17 cellular contexts compared by ENCODE assay signal in the genomic region with DNA sequence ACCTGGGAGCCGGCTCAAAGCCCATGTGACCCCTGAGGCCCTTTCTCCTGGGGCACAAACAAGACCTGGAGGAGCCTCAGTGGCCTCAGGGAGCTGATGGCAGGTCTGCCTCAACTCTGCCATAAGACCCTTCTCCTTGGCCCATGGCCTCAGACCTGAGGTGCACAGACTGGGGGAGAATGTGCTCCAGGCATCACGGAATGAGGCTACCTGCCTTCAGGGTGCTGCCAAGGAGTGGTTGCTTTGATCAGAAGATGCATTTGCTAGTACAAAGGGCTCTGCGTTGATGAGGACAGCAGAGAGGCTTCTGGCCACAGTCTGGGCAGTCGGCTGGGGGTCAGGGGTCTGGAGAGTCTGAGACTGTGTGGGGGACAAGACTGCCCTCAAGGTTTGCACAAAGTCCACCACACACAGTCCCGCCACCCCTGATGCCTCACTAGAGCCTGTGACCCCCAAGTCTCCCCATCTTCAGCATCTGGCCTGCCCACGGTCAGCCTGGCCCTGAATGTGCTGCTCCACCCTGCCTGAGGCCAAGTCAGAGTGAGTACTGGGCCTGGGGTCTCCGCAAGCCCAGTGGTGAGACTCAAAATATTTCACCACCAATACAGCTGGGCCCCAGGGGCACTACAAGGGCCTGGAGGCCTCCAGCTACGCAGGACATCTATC. TPM values are rescaled to one million over a fixed set of nuclear protein-coding genes. Genes with fewer than 3 reads are reported as not detected.
DNase-seq lines count a peak whose midpoint lies in the region; TF ChIP-seq lines count a peak whose summit lies in the region.
"Had no signal": no experiment of that assay in that cellular context is flagged by ENCODE, and none has a peak within 500 bp of the region (broad histone marks: within the 10 kb centered on the region; RNA-seq: fewer than 3 reads in every experiment).

No MANE protein-coding gene starts in this region.

- H3K27ac ChIP-seq in osteoblast (ENCODE audit: low read depth, low read length), result no peak overlapping the region
- H3K27ac ChIP-seq: HL-60, PC-9 had no signal

- H4K20me1 ChIP-seq in osteoblast (ENCODE audit: insufficient read depth, low read length), result no peaks in the 10 kb centered on the region

- no peak overlapping the region for H3K4me2 ChIP-seq in osteoblast (ENCODE audit: insufficient read depth, low read length)
- H3K4me2 ChIP-seq: PC-9 had no signal

- peak; percentile 56 for DNase-seq in activated effector memory CD4-positive, alpha-beta T cell treated with anti-CD3 and anti-CD28 coated beads, Interleukin-2, amount 50 U/mL, for 16 hours
- no peak for DNase-seq in activated effector memory CD4-positive, alpha-beta T cell treated with Interleukin-2 at 50 U/mL for 16 hours
- DNase-seq in islet precursor cell (peak; percentile 40), osteoblast (ENCODE audit: insufficient read length, low spot score, missing footprints) (peak; percentile 59), NCI-H510A treated with DMSO at 0.1 percent for 48 hours (lab: John Stamatoyannopoulos, UW) (no peak), NCI-H446 treated with DMSO at 0.1 percent for 48 hours (lab: John Stamatoyannopoulos, UW) (no peak), SKM-1 (lab: John Stamatoyannopoulos, UW; ENCODE audit: unreplicated experiment) (no peak)
- DNase-seq: Calu3; CD4-positive, alpha-beta T cell; HFFc6; KBM-7; NCI-H1092; NCI-H2227 treated with DMSO at 0.1 percent for 48 hours; NCI-H526 treated with DMSO at 0.1 percent for 48 hours; PC-9 had no signal

- H3K4me1 ChIP-seq in osteoblast (ENCODE audit: insufficient read depth, low read length), result no peaks in the 10 kb centered on the region

- H3K9me3 ChIP-seq in osteoblast (ENCODE audit: low read depth, low read length), result no peaks in the 10 kb centered on the region

- H3K4me3 ChIP-seq in osteoblast (ENCODE audit: insufficient read depth, low read length), result no peak overlapping the region
- H3K4me3 ChIP-seq: PC-9 had no signal

- H2AFZ ChIP-seq in osteoblast (ENCODE audit: low read length), result no peak overlapping the region
- H2AFZ ChIP-seq: PC-9 had no signal

- H3K27me3 ChIP-seq in osteoblast (ENCODE audit: insufficient read depth, low read length), result peaks cover 20% of the 10 kb centered on the region

- H3K36me3 ChIP-seq in osteoblast (ENCODE audit: insufficient read depth, low read length), result no peaks in the 10 kb centered on the region

- no peak for TF ChIP-seq CTCF in osteoblast (IDR thresholded peaks at IDR 0.05; ENCODE audit: extremely low read depth, low read depth, low read length)

- no peaks in the 10 kb centered on the region for H3K79me2 ChIP-seq in osteoblast (ENCODE audit: insufficient read depth, low read length)

RNA-seq across cellular contexts. Expression of a gene that starts 26.6 kb away (rescaled TPM):
- total RNA-seq in osteoblast, result under 0.01 TPM in 1 of 2 replicates, not detected in the other
- total RNA-seq: B cell; CD4-positive, alpha-beta T cell had no signal

Comparison
In these comparisons a context has a peak if more than half of its experiments do, and no peak if none do; other contexts are left out.
1. DNase-seq: peak in activated effector memory CD4-positive, alpha-beta T cell treated with anti-CD3 and anti-CD28 coated beads, Interleukin-2, amount 50 U/mL, for 16 hours (single experiment), islet precursor cell (single experiment) and osteoblast (single experiment); none in activated effector memory CD4-positive, alpha-beta T cell treated with Interleukin-2 at 50 U/mL for 16 hours (single experiment), NCI-H510A treated with DMSO at 0.1 percent for 48 hours (single experiment), NCI-H446 treated with DMSO at 0.1 percent for 48 hours (single experiment) and SKM-1 (single experiment).